36 cellular contexts compared by ENCODE assay signal in the genomic region with DNA sequence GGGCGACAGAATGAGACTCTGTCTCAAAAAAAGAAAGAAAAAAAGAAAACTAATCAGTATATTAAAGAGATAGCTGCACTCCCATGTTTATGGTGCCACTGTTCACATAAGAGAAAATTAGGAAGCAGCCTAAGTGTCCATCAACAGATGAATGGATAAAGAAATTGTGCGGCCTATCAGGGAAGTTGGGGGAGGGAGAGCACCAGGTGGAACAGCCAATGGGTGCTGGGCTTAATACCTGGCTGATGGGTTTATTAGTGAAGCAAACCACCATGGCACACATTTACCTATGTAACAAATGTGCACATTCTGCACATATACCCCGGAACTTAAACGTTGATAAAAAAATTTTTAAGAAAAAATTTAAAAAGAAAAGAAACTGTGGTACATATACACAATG. TPM values are rescaled to one million over a fixed set of nuclear protein-coding genes. Genes with fewer than 3 reads are reported as not detected.
DNase-seq lines count a peak whose midpoint lies in the region; ATAC-seq, FAIRE-seq and TF ChIP-seq lines count a peak whose summit lies in the region.
"Had no signal": no experiment of that assay in that cellular context is flagged by ENCODE, and none has a peak within 500 bp of the region (broad histone marks: within the 10 kb centered on the region; RNA-seq: fewer than 3 reads in every experiment).

No MANE protein-coding gene starts in this region.

- FAIRE-seq in K562 (lab: Jason Lieb, UNC), result no peak
- FAIRE-seq: A204.1, A549, D721Med had no signal

- intact Hi-C loops in K562 (cut with micrococcal nuclease), result no loop called here

- in situ Hi-C loops in K562 (cut with MboI), result no loop called here

- WGBS in SK-N-SH (ENCODE audit: low lambda C conversion rate), result 63% methylated on average over 4 of the region's 4 CpGs
- 8% methylated on average over 4 of the region's 4 CpGs for WGBS in K562 (ENCODE audit: insufficient coverage, low coverage, missing lambda C conversion rate)

- H3F3A ChIP-seq in SK-N-SH (replicated peaks; ENCODE audit: insufficient read depth), result no peaks in the 10 kb centered on the region

- H3K4me2 ChIP-seq in SK-N-SH (no peak overlapping the region), K562 (ENCODE audit: insufficient read depth, low read length) (no peak overlapping the region)
- H3K4me2 ChIP-seq: A549; BLaER1; BLaER1 treated with 17β-estradiol and CSF1 and Interleukin-3, amounts not matched to agents 10 nM and 100 nM had no signal

- no peaks in the 10 kb centered on the region for H3K9me2 ChIP-seq in SK-N-SH

- TF ChIP-seq RAD21 in SK-N-SH (IDR thresholded peaks at IDR 0.05; ENCODE audit: low read length) (no peak), K562 (CRISPR knock-in tag; conservative IDR thresholded peaks at IDR 0.05 in 1 of 2, IDR thresholded peaks at IDR 0.05 in 1 of 2) (no peak)

- CTCF ChIA-PET in SK-N-SH (lab: Yijun Ruan, JAX) (interaction anchor here (0.8 to 50.3 kb wide), 3 partner anchors 10 to 46 kb away, joined by 3 to 1901 read pairs (median 439); a partner anchor contains a TSS), HEK293 (lab: Yijun Ruan, JAX) (interaction anchor here (1.4 to 4.2 kb wide), 3 partner anchors 12 to 23 kb away, joined by 3 to 36 read pairs (median 4); no protein-coding TSS in a partner anchor), K562 (lab: Yijun Ruan, JAX; ENCODE audit: low intra/inter-chr PET ratio) (interaction anchor here (0.8 kb wide), 1 partner anchor 13 kb away, joined by 3 read pairs; no protein-coding TSS in a partner anchor)

- H3K4me1 ChIP-seq in SK-N-SH (ENCODE audit: control insufficient read depth in 1 of 2, insufficient read depth in 2 of 2, low read depth in 1 of 2, low read length in 1 of 2) (peaks cover 0 to 6% of the 10 kb centered on the region in 2 experiments; a peak in 1 of 4 replicates), HEK293 (ENCODE audit: control insufficient read depth, insufficient read depth, low read length) (no peaks in the 10 kb centered on the region), K562 (replicated peaks in 1 of 2; ENCODE audit: control insufficient read depth in 2 of 2, insufficient read depth in 2 of 2, low read length in 2 of 2) (no peaks in the 10 kb centered on the region)
- H3K4me1 ChIP-seq: A549, BLaER1, Caco-2 had no signal

- H4K20me1 ChIP-seq in SK-N-SH (ENCODE audit: insufficient read depth) (no peaks in the 10 kb centered on the region), K562 (replicated peaks; ENCODE audit: control insufficient read depth, insufficient read depth, low read length) (no peaks in the 10 kb centered on the region)
- H4K20me1 ChIP-seq: BLaER1; BLaER1 treated with 17β-estradiol and CSF1 and Interleukin-3, amounts not matched to agents 10 nM and 100 nM had no signal

- H3K36me3 ChIP-seq in SK-N-SH (replicated peaks in 1 of 2; ENCODE audit: control insufficient read depth in 1 of 2, insufficient read depth in 2 of 2, low read length in 1 of 2), result no peaks in the 10 kb centered on the region
- H3K36me3 ChIP-seq in HEK293 (ENCODE audit: control insufficient read depth in 2 of 2, insufficient read depth in 1 of 2, low read length in 2 of 2), result no peaks in the 10 kb centered on the region
- H3K36me3 ChIP-seq in K562 (ENCODE audit: control insufficient read depth, insufficient read depth, low read length), result no peaks in the 10 kb centered on the region
- H3K36me3 ChIP-seq: BE2C; BLaER1; BLaER1 treated with 17β-estradiol and CSF1 and Interleukin-3, amounts not matched to agents 10 nM and 100 nM had no signal

- no peak overlapping the region for H3K9ac ChIP-seq in SK-N-SH
- H3K9ac ChIP-seq in K562 (ENCODE audit: insufficient read depth in 1 of 2, low read depth in 2 of 2, low read length in 2 of 2), result no peak overlapping the region
- H3K9ac ChIP-seq: BLaER1; BLaER1 treated with 17β-estradiol and CSF1 and Interleukin-3, amounts not matched to agents 10 nM and 100 nM had no signal

- H3K4me3 ChIP-seq in SK-N-SH (ENCODE audit: low read depth in 2 of 2, low read length in 1 of 2) (no peak overlapping the region), HEK293 (ENCODE audit: low read depth, low read length) (no peak overlapping the region), K562 (no peak overlapping the region)
- H3K4me3 ChIP-seq: A549; BLaER1; BLaER1 treated with 17β-estradiol and CSF1 and Interleukin-3, amounts not matched to agents 10 nM and 100 nM had no signal

- no peak for DNase-seq in SK-N-SH
- no peak for DNase-seq in K562 (ENCODE audit: extremely low read depth in 1 of 4, low spot score in 3 of 4)
- DNase-seq in ecto neural progenitor cell (ENCODE audit: low spot score), result no peak
- DNase-seq: 8988T; ACHN; AML-193; BE2C; C1 segment of cervical spinal cord; Caco-2; Calu3; CD4-positive, alpha-beta memory T cell; CD4-positive, alpha-beta T cell; CD4-positive, CD25-positive, alpha-beta regulatory T cell; CD8-positive, alpha-beta memory T cell; CD8-positive, alpha-beta T cell; COR-L47; DMS 273 treated with DMSO at 0.1 percent for 48 hours; DMS153; DMS53; DMS79; DMS79 treated with DMSO at 0.1 percent for 48 hours; DND-41; EL had no signal

- ATAC-seq in SK-N-SH treated with all-trans-retinoic acid at 6 μM for 48 hours (no peak), K562 (no peak), GM19463 (IDR thresholded peaks at IDR 0.05; ENCODE audit: unreplicated experiment) (no peak)
- ATAC-seq: A549; CD8-positive, alpha-beta T cell had no signal

- TF ChIP-seq CTCF in SK-N-SH (IDR thresholded peaks at IDR 0.05) (no peak), HEK293 (tag by site-specific recombination; IDR thresholded peaks at IDR 0.05) (no peak), K562 (IDR thresholded peaks at IDR 0.05 in 2 of 3, conservative IDR thresholded peaks at IDR 0.05 in 1 of 3; ENCODE audit: insufficient read depth in 2 of 3, low read depth in 1 of 3, low read length in 3 of 3) (no peak)

- H3K27me3 ChIP-seq in SK-N-SH (ENCODE audit: insufficient read depth) (peaks cover 14% of the 10 kb centered on the region; the same call in 1 of the 2 replicates), K562 (ENCODE audit: control insufficient read depth in 2 of 2, insufficient read depth in 2 of 2, low read length in 2 of 2) (peaks cover 3 to 7% of the 10 kb centered on the region in 2 experiments; a peak in 3 of 5 replicates)
- H3K27me3 ChIP-seq: BE2C; BLaER1; BLaER1 treated with 17β-estradiol and CSF1 and Interleukin-3, amounts not matched to agents 10 nM and 100 nM had no signal

- TF ChIP-seq EP300 in SK-N-SH (IDR thresholded peaks at IDR 0.05; ENCODE audit: borderline replicate concordance in 1 of 2, low read depth in 1 of 2, low read length in 1 of 2) (no peak), K562 (IDR thresholded peaks at IDR 0.05; ENCODE audit: low read length) (no peak)

- H3K27ac ChIP-seq in SK-N-SH (ENCODE audit: low read depth in 2 of 2, low read length in 1 of 2) (no peak overlapping the region), HEK293 (ENCODE audit: extremely low read depth, low read depth, low read length) (no peak overlapping the region), K562 (ENCODE audit: extremely low read depth, low read depth, low read length) (no peak overlapping the region)
- H3K27ac ChIP-seq: 22Rv1; A549; BLaER1; BLaER1 treated with 17β-estradiol and CSF1 and Interleukin-3, amounts not matched to agents 10 nM and 100 nM; C4-2B had no signal

- no TSS peak for BruUV-seq in K562 (replicated peaks; lab: Mats Ljungman, UMichigan)

- H3K9me3 ChIP-seq in SK-N-SH (no peaks in the 10 kb centered on the region), HEK293 (ENCODE audit: control insufficient read depth, insufficient read depth, low read depth, low read length) (no peaks in the 10 kb centered on the region), K562 (replicated peaks; ENCODE audit: control insufficient read depth, insufficient read depth, low read depth, low read length) (no peaks in the 10 kb centered on the region)
- H3K9me3 ChIP-seq: A549; BE2C; BLaER1; BLaER1 treated with 17β-estradiol and CSF1 and Interleukin-3, amounts not matched to agents 10 nM and 100 nM; Caco-2 had no signal

- no peak for TF ChIP-seq POLR2A in K562 (conservative IDR thresholded peaks at IDR 0.05)

- no peaks in the 10 kb centered on the region for H3K9me1 ChIP-seq in K562 (ENCODE audit: control insufficient read depth, insufficient read depth, low read length)

- H3K79me2 ChIP-seq in SK-N-SH (ENCODE audit: insufficient read depth) (no peaks in the 10 kb centered on the region), K562 (ENCODE audit: control insufficient read depth, insufficient read depth, low read length) (no peaks in the 10 kb centered on the region)

- H2AFZ ChIP-seq in SK-N-SH (ENCODE audit: low read depth), result no peak overlapping the region
- H2AFZ ChIP-seq in K562 (ENCODE audit: low read depth, low read length), result no peak overlapping the region

- POLR2A ChIA-PET in SK-N-SH (lab: Yijun Ruan, JAX) (no interaction called here), HEK293 (lab: Yijun Ruan, JAX) (no interaction called here), K562 (lab: Yijun Ruan, JAX) (no interaction called here)

RNA-seq across cellular contexts. Expression of a gene that starts 9.0 kb away (rescaled TPM):
- polyA plus RNA-seq in SK-N-SH (2012; rRNA removed), result 1.5 and 3.4 TPM in 2 replicates
- 1.8 and 5.2 TPM in 2 replicates for polyA plus RNA-seq in SK-N-SH (2012; cell fraction: cytosol; rRNA removed)
- 8.1 and 19.1 TPM in 2 replicates for polyA plus RNA-seq in SK-N-SH (2012; cell fraction: nucleus; rRNA removed)
- 0.16 TPM in 1 of 2 replicates, not detected in the other for total RNA-seq in K562 (2011; cell fraction: chromatin; rRNA removed; ENCODE audit: low replicate concordance)
- total RNA-seq in K562 (2011; cell fraction: nucleolus; rRNA removed), result not detected in 2 replicates
- not detected in 2 replicates for total RNA-seq in K562 (2011; cell fraction: nucleoplasm; rRNA removed)
- total RNA-seq in K562 (2014; rRNA removed), result 0.04 TPM in 1 of 2 replicates, not detected in the other
- not detected in 2 replicates for total RNA-seq in K562 (2014; rRNA removed; fragmentation: Illumina TruSeq; extraction: Trizol)
- total RNA-seq in K562 (2015; rRNA removed; fragmentation: Illumina TruSeq; extraction: Trizol), result not detected in 2 replicates
- not detected in 2 replicates for total RNA-seq in K562 (2021)
- 0.09 TPM in 1 of 2 replicates, not detected in the other for polyA plus RNA-seq in K562 (2011; rRNA removed)
- 0.09 and 0.19 TPM in 2 replicates for polyA plus RNA-seq in K562 (2011; cell fraction: cytosol; rRNA removed)
- 0.24 and 0.48 TPM in 2 replicates for polyA plus RNA-seq in K562 (2011; cell fraction: nucleus; rRNA removed)
- not detected in 2 replicates for polyA plus RNA-seq in K562 (2012)
- polyA plus RNA-seq in K562 (2014; fragmentation: Illumina TruSeq; extraction: Trizol), result not detected in 2 replicates
- not detected for polyA plus RNA-seq in K562 (2014; fragmentation: Nextera tagmentation; extraction: Ambion mirVana)
- not detected in 2 replicates for polyA plus RNA-seq in K562 (2014; rRNA removed)
- polyA minus RNA-seq in K562 (2011; rRNA and poly(A)+ RNA removed), result not detected in 2 replicates
- not detected in 2 replicates for polyA minus RNA-seq in K562 (2011; cell fraction: cytosol; rRNA and poly(A)+ RNA removed)
- polyA minus RNA-seq in K562 (2011; cell fraction: nucleus; rRNA and poly(A)+ RNA removed), result not detected in 2 replicates
- total RNA-seq: Calu3, Daoy had no signal
- polyA plus RNA-seq: AG04450, CD14-positive monocyte had no signal

RNA-seq across cellular contexts. Expression of a gene that starts 26.8 kb away (rescaled TPM):
- polyA plus RNA-seq in SK-N-SH (2012; rRNA removed) (29.1 and 33.0 TPM in 2 replicates), K562 (2011; rRNA removed) (74.9 and 112 TPM in 2 replicates), K562 (2014; fragmentation: Illumina TruSeq; extraction: Trizol) (133 and 148 TPM in 2 replicates), K562 (2014; fragmentation: Nextera tagmentation; extraction: Ambion mirVana) (100 to 1,000 TPM in 1 of 2 experiments, 10 to 100 TPM in 1; 65.8 to 122 TPM), K562 (2014; rRNA removed) (139 and 213 TPM in 2 replicates)
- polyA plus RNA-seq in SK-N-SH (2012; cell fraction: cytosol; rRNA removed), result 23.7 and 24.9 TPM in 2 replicates
- polyA plus RNA-seq in SK-N-SH (2012; cell fraction: nucleus; rRNA removed), result 72.3 and 94.0 TPM in 2 replicates
- total RNA-seq in K562 (2011; cell fraction: chromatin; rRNA removed; ENCODE audit: low replicate concordance), result 118 and 308 TPM in 2 replicates
- total RNA-seq in K562 (2011; cell fraction: nucleolus; rRNA removed), result 64.4 and 65.7 TPM in 2 replicates
- total RNA-seq in K562 (2011; cell fraction: nucleoplasm; rRNA removed), result 89.0 and 98.2 TPM in 2 replicates
- total RNA-seq in K562 (2014; rRNA removed) (123 and 127 TPM in 2 replicates), K562 (2014; rRNA removed; fragmentation: Illumina TruSeq; extraction: Trizol) (138 and 165 TPM in 2 replicates), K562 (2015; rRNA removed; fragmentation: Illumina TruSeq; extraction: Trizol) (128 and 141 TPM in 2 replicates), K562 (2021) (146 and 157 TPM in 2 replicates)
- polyA plus RNA-seq in K562 (2011; cell fraction: cytosol; rRNA removed), result 24.3 and 28.4 TPM in 2 replicates
- polyA plus RNA-seq in K562 (2011; cell fraction: nucleus; rRNA removed), result 226 and 227 TPM in 2 replicates
- 70.1 and 117 TPM in 2 replicates for polyA plus RNA-seq in K562 (2012)
- 67.2 and 67.5 TPM in 2 replicates for polyA minus RNA-seq in K562 (2011; rRNA and poly(A)+ RNA removed)
- 37.2 and 38.0 TPM in 2 replicates for polyA minus RNA-seq in K562 (2011; cell fraction: cytosol; rRNA and poly(A)+ RNA removed)
- 31.8 and 54.4 TPM in 2 replicates for polyA minus RNA-seq in K562 (2011; cell fraction: nucleus; rRNA and poly(A)+ RNA removed)

RNA-seq across cellular contexts. Expression of a gene that starts 39.3 kb away (rescaled TPM):
- polyA plus RNA-seq in SK-N-SH (2012; rRNA removed) (80.4 and 82.0 TPM in 2 replicates), K562 (2011; rRNA removed) (54.9 and 72.4 TPM in 2 replicates), K562 (2014; fragmentation: Illumina TruSeq; extraction: Trizol) (59.8 and 76.3 TPM in 2 replicates), K562 (2014; fragmentation: Nextera tagmentation; extraction: Ambion mirVana) (1 to 10 TPM in 1 of 2 experiments, under 1 TPM in 1; 0.80 to 2.1 TPM), K562 (2014; rRNA removed) (84.7 and 89.0 TPM in 2 replicates)
- polyA plus RNA-seq in SK-N-SH (2012; cell fraction: cytosol; rRNA removed), result 32.4 and 59.8 TPM in 2 replicates
- polyA plus RNA-seq in SK-N-SH (2012; cell fraction: nucleus; rRNA removed), result 120 and 129 TPM in 2 replicates
- total RNA-seq in K562 (2011; cell fraction: chromatin; rRNA removed; ENCODE audit: low replicate concordance), result 140 and 407 TPM in 2 replicates
- total RNA-seq in K562 (2011; cell fraction: nucleolus; rRNA removed), result 199 and 212 TPM in 2 replicates
- 141 and 147 TPM in 2 replicates for total RNA-seq in K562 (2011; cell fraction: nucleoplasm; rRNA removed)
- total RNA-seq in K562 (2014; rRNA removed) (86.8 and 118 TPM in 2 replicates), K562 (2014; rRNA removed; fragmentation: Illumina TruSeq; extraction: Trizol) (29.0 and 42.9 TPM in 2 replicates), K562 (2015; rRNA removed; fragmentation: Illumina TruSeq; extraction: Trizol) (60.6 and 64.3 TPM in 2 replicates), K562 (2021) (118 TPM in 2 replicates)
- 54.0 and 156 TPM in 2 replicates for polyA plus RNA-seq in K562 (2011; cell fraction: cytosol; rRNA removed)
- 208 and 316 TPM in 2 replicates for polyA plus RNA-seq in K562 (2011; cell fraction: nucleus; rRNA removed)
- polyA plus RNA-seq in K562 (2012), result 79.3 and 81.1 TPM in 2 replicates
- 24.1 and 78.3 TPM in 2 replicates for polyA minus RNA-seq in K562 (2011; rRNA and poly(A)+ RNA removed)
- polyA minus RNA-seq in K562 (2011; cell fraction: cytosol; rRNA and poly(A)+ RNA removed), result 48.6 and 69.1 TPM in 2 replicates
- 81.0 and 88.0 TPM in 2 replicates for polyA minus RNA-seq in K562 (2011; cell fraction: nucleus; rRNA and poly(A)+ RNA removed)
